In genomic region chr11:44611687-44612437, GRCh38 we compare ENCODE assay signal across 8 cellular contexts. TPM values are rescaled to one million over a fixed set of nuclear protein-coding genes. Genes with fewer than 3 reads are reported as not detected.
DNase-seq lines count a peak whose midpoint lies in the region; ATAC-seq and TF ChIP-seq lines count a peak whose summit lies in the region.

No MANE protein-coding gene starts in this region.

- BruUV-seq in Calu3 (replicated peaks; lab: Mats Ljungman, UMichigan): no TSS peak

- H3K27ac ChIP-seq in neutrophil (peak overlapping the region; percentile 65), adrenal gland (no peak overlapping the region)

- H3K4me3 ChIP-seq in neutrophil (ENCODE audit: low read depth in 1 of 2, low read length in 1 of 2): no peak overlapping the region
- no peak overlapping the region for H3K4me3 ChIP-seq in adrenal gland

- H3K4me1 Mint-ChIP-seq in Calu3 (ENCODE audit: low read depth, unreplicated experiment): no peaks in the 10 kb centered on the region

- H3K36me3 ChIP-seq in neutrophil (peaks cover 89% of the 10 kb centered on the region), adrenal gland (replicated peaks in 1 of 2) (no peaks in the 10 kb centered on the region)

- H3K36me3 Mint-ChIP-seq in Calu3 (ENCODE audit: insufficient read depth, unreplicated experiment): no peaks in the 10 kb centered on the region

- H3K27ac Mint-ChIP-seq in Calu3 (ENCODE audit: unreplicated experiment): no peak overlapping the region

- CTCF ChIA-PET in Calu3 (lab: Charles Lee): interaction anchor here (0.9 to 1.1 kb wide), 2 partner anchors 10 to 15 kb away, joined by 3 read pairs; no protein-coding TSS in a partner anchor

- 69 to 85% (median 75%) methylated on average over 5 to 7 of the region's 7 CpGs for WGBS in adrenal gland, 4 donors

- peak; percentile 50 for DNase-seq in activated T-cell treated with anti-CD3 and anti-CD28 coated beads for 1 hour (ENCODE audit: low read depth)
- DNase-seq in Calu3: no peak
- no peak for DNase-seq in NCI-H82 treated with DMSO at 0.1 percent for 48 hours (lab: John Stamatoyannopoulos, UW; ENCODE audit: unreplicated experiment)
- DNase-seq in NCI-H524 (lab: John Stamatoyannopoulos, UW): no peak
- no peak for DNase-seq in adrenal gland

- intact Hi-C loops in Calu3 (cut with micrococcal nuclease; ENCODE audit: unreplicated experiment): no loop called here
- intact Hi-C loops in adrenal gland (cut with DNase I): no loop called here

- peak; percentile 34 for ATAC-seq in GM19395 (IDR thresholded peaks at IDR 0.05; ENCODE audit: unreplicated experiment)
- peak; percentile 42 for ATAC-seq in HG03159 (IDR thresholded peaks at IDR 0.05; ENCODE audit: unreplicated experiment)

- TF ChIP-seq POLR2A in adrenal gland (IDR thresholded peaks at IDR 0.05): no peak

- H3K4me1 ChIP-seq in neutrophil (ENCODE audit: control insufficient read depth in 1 of 2, insufficient read depth in 1 of 2, low read depth in 1 of 2, low read length in 1 of 2) (peaks cover 28 to 46% of the 10 kb centered on the region in 2 experiments), adrenal gland (replicated peaks in 1 of 2) (no peaks in the 10 kb centered on the region)

- H3K4me3 Mint-ChIP-seq in Calu3 (ENCODE audit: low read depth, unreplicated experiment): no peak overlapping the region

- H3K9me3 ChIP-seq in neutrophil (no peaks in the 10 kb centered on the region), adrenal gland (replicated peaks in 1 of 3) (no peaks in the 10 kb centered on the region)

- H3K9me3 Mint-ChIP-seq in Calu3 (ENCODE audit: low read depth, unreplicated experiment): no peaks in the 10 kb centered on the region

- no peaks in the 10 kb centered on the region for H3K27me3 ChIP-seq in neutrophil
- H3K27me3 ChIP-seq in adrenal gland: no peaks in the 10 kb centered on the region

- TF ChIP-seq CTCF in neutrophil (IDR thresholded peaks at IDR 0.05): no peak
- TF ChIP-seq CTCF in Calu3 (IDR thresholded peaks at IDR 0.05; ENCODE audit: unreplicated experiment): no peak
- TF ChIP-seq CTCF in adrenal gland (IDR thresholded peaks at IDR 0.05): no peak

- H3K27me3 Mint-ChIP-seq in Calu3 (ENCODE audit: unreplicated experiment): no peaks in the 10 kb centered on the region

RNA-seq across cellular contexts. Expression of gene CD82, which starts 46.4 kb away (rescaled TPM):
- total RNA-seq in Calu3 (2022) (26.4 and 32.6 TPM in 2 replicates), adrenal gland (10 to 100 TPM in 7 of 8 donors, 1 to 10 TPM in 1; 6.2 to 38.2 (median 21.2) TPM)
- polyA plus RNA-seq in adrenal gland: 10 to 100 TPM in 2 of 3 donors, 1 to 10 TPM in 1; 5.4 to 53.4 (median 13.1) TPM
